In the genomic region with DNA sequence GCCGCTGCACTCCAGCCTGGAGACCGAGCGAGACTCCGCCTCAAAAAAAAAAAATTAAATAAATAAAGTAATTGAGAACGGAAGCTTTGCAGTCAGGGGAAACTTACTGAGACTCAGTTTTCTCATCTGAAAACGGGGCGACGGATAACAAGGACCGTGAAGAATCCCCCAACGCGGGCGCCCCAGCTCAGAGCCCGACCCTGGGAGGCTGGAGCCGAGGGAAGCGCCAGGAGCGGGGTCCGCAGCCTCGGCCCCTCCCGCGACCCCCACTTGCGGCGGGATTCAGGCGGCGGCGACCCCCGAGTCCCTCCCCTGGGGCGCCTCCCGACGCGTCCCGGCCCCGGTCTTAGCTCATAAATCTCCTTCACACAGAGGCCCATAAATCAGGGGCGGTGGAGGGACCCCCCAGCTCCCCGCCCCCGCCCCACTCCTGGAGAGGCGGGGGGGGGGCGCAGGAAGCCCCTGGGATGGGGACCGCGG, we compare ENCODE assay signal across 10 cellular contexts. TPM values are rescaled to one million over a fixed set of nuclear protein-coding genes. Genes with fewer than 3 reads are reported as not detected.
DNase-seq lines count a peak whose midpoint lies in the region; ATAC-seq and TF ChIP-seq lines count a peak whose summit lies in the region.
"Had no signal": no experiment of that assay in that cellular context is flagged by ENCODE, and none has a peak within 500 bp of the region (broad histone marks: within the 10 kb centered on the region; RNA-seq: fewer than 3 reads in every experiment).

No MANE protein-coding gene starts in this region.

- 5% methylated on average over 24 of the region's 39 CpGs for WGBS in hepatocyte (ENCODE audit: low lambda C conversion rate, missing lambda C conversion rate)
- 5% methylated on average over 24 of the region's 39 CpGs for WGBS in smooth muscle cell (ENCODE audit: low lambda C conversion rate)

- H3K79me2 ChIP-seq in hepatocyte (no peaks in the 10 kb centered on the region), smooth muscle cell (ENCODE audit: low read depth) (no peaks in the 10 kb centered on the region)

- DNase-seq in DMS 273 (lab: John Stamatoyannopoulos, UW; ENCODE audit: unreplicated experiment) (peak; percentile 67), DMS 273 treated with DMSO at 0.1 percent for 48 hours (lab: John Stamatoyannopoulos, UW) (no peak), activated B cell treated with CpG ODN at 0.5 μM for 24 hours (no peak), hepatocyte (ENCODE audit: low spot score) (no peak), smooth muscle cell (lab: John Stamatoyannopoulos, UW; ENCODE audit: unreplicated experiment) (no peak), pons (ENCODE audit: low spot score) (no peak), GOT3 (lab: John Stamatoyannopoulos, UW) (no peak)
- DNase-seq: 8988T had no signal

- H3K4me3 ChIP-seq in hepatocyte (peak overlapping the region; percentile 89), smooth muscle cell (peak overlapping the region; percentile 68)

- H3F3A ChIP-seq in smooth muscle cell (ENCODE audit: low read depth): no peaks in the 10 kb centered on the region

- H3K9me3 Mint-ChIP-seq in activated B cell treated with CpG ODN at 0.5 μM for 24 hours: no peaks in the 10 kb centered on the region
- H3K9me3 Mint-ChIP-seq: activated CD4-positive, alpha-beta memory T cell treated with anti-CD3 and anti-CD28 coated beads for 36 hours had no signal

- H3K4me1 ChIP-seq in hepatocyte (ENCODE audit: insufficient read depth) (no peaks in the 10 kb centered on the region), smooth muscle cell (ENCODE audit: low read depth) (no peaks in the 10 kb centered on the region)

- H3K4me2 ChIP-seq in hepatocyte: peak overlapping the region; percentile 91
- H3K4me2 ChIP-seq in smooth muscle cell: peak overlapping the region; percentile 98

- ATAC-seq in activated B cell treated with CpG ODN at 0.5 μM for 24 hours (ENCODE audit: low read depth): no peak
- ATAC-seq in GM21619 (IDR thresholded peaks at IDR 0.05; ENCODE audit: unreplicated experiment): no peak

- TF ChIP-seq CTCF in activated B cell treated with CpG ODN at 0.5 μM for 24 hours (IDR thresholded peaks at IDR 0.05): no peak
- no peak for TF ChIP-seq CTCF in hepatocyte (IDR thresholded peaks at IDR 0.05; ENCODE audit: poor library complexity)
- TF ChIP-seq CTCF in smooth muscle cell (IDR thresholded peaks at IDR 0.05; ENCODE audit: borderline replicate concordance, insufficient read depth, poor library complexity, severe bottlenecking): no peak

- CTCF ChIA-PET in activated B cell treated with CpG ODN at 0.5 μM for 24 hours (lab: Charles Lee): interaction anchor here (0.7 to 2.6 kb wide), 9 partner anchors 47 to 391 kb away, joined by 3 to 10 read pairs (median 4); a partner anchor contains a TSS

- H3K27me3 ChIP-seq in hepatocyte: no peaks in the 10 kb centered on the region
- peaks cover 12% of the 10 kb centered on the region for H3K27me3 ChIP-seq in smooth muscle cell (ENCODE audit: low read depth)

- no peaks in the 10 kb centered on the region for H3K36me3 ChIP-seq in hepatocyte (replicated peaks; ENCODE audit: insufficient read depth, low read depth)
- H3K36me3 ChIP-seq in smooth muscle cell (ENCODE audit: low read depth): no peaks in the 10 kb centered on the region

- H3K27ac Mint-ChIP-seq in activated B cell treated with CpG ODN at 0.5 μM for 24 hours: no peak overlapping the region
- H3K27ac Mint-ChIP-seq: activated CD4-positive, alpha-beta memory T cell treated with anti-CD3 and anti-CD28 coated beads for 36 hours had no signal

- peaks cover 16% of the 10 kb centered on the region for H3K27me3 Mint-ChIP-seq in activated B cell treated with CpG ODN at 0.5 μM for 24 hours
- H3K27me3 Mint-ChIP-seq: activated CD4-positive, alpha-beta memory T cell treated with anti-CD3 and anti-CD28 coated beads for 36 hours had no signal

- peak overlapping the region; percentile 97 for H2AFZ ChIP-seq in hepatocyte
- peak overlapping the region; percentile 91 for H2AFZ ChIP-seq in smooth muscle cell (ENCODE audit: low read depth)

- H4K20me1 ChIP-seq in hepatocyte (ENCODE audit: insufficient read depth, poor library complexity, severe bottlenecking) (no peaks in the 10 kb centered on the region), smooth muscle cell (ENCODE audit: low read depth) (no peaks in the 10 kb centered on the region)

- H3K27ac ChIP-seq in hepatocyte: no peak overlapping the region
- no peak overlapping the region for H3K27ac ChIP-seq in smooth muscle cell (ENCODE audit: low read depth)

- no peaks in the 10 kb centered on the region for H3K9me2 ChIP-seq in hepatocyte (replicated peaks; ENCODE audit: insufficient read depth)

- H3K9me3 ChIP-seq in hepatocyte (ENCODE audit: low read depth) (no peaks in the 10 kb centered on the region), smooth muscle cell (replicated peaks; ENCODE audit: low read depth) (no peaks in the 10 kb centered on the region)

- peak overlapping the region; percentile 73 for H3K4me3 Mint-ChIP-seq in activated B cell treated with CpG ODN at 0.5 μM for 24 hours

- peaks cover 16% of the 10 kb centered on the region for H3K4me1 Mint-ChIP-seq in activated B cell treated with CpG ODN at 0.5 μM for 24 hours

- H3K36me3 Mint-ChIP-seq in activated B cell treated with CpG ODN at 0.5 μM for 24 hours (ENCODE audit: low read depth): no peaks in the 10 kb centered on the region
- H3K36me3 Mint-ChIP-seq: activated CD4-positive, alpha-beta memory T cell treated with anti-CD3 and anti-CD28 coated beads for 36 hours had no signal

- intact Hi-C loops in activated B cell treated with CpG ODN at 0.5 μM for 24 hours (cut with micrococcal nuclease): loop anchor here (1.0 to 2.0 kb wide), 6 partner anchors 31 to 389 kb away; a partner anchor contains a TSS

- H3K9ac ChIP-seq in smooth muscle cell (ENCODE audit: low read depth): no peak overlapping the region

- POLR2A ChIA-PET in activated B cell treated with CpG ODN at 0.5 μM for 24 hours (lab: Charles Lee): interaction anchor here (0.9 to 1.9 kb wide), 3 partner anchors 31 to 257 kb away, joined by 3 to 10 read pairs (median 4); a partner anchor contains a TSS

RNA-seq across cellular contexts. Expression of a gene that starts 10.3 kb away (rescaled TPM):
- total RNA-seq in activated B cell treated with CpG ODN at 0.5 μM for 24 hours: not detected in 2 replicates
- not detected in 2 replicates for total RNA-seq in hepatocyte
- polyA plus RNA-seq in hepatocyte: not detected in 2 replicates
- total RNA-seq in smooth muscle cell: not detected in 2 replicates
- not detected in 2 replicates for polyA plus RNA-seq in smooth muscle cell
- total RNA-seq: activated CD4-positive, alpha-beta memory T cell treated with anti-CD3 and anti-CD28 coated beads for 36 hours had no signal

RNA-seq across cellular contexts. Expression of a gene that starts 19.5 kb away (rescaled TPM):
- total RNA-seq in activated B cell treated with CpG ODN at 0.5 μM for 24 hours (not detected in 2 replicates), hepatocyte (0.08 TPM in 1 of 2 replicates, not detected in the other), smooth muscle cell (not detected in 2 replicates)
- polyA plus RNA-seq in hepatocyte (not detected in 2 replicates), smooth muscle cell (0.09 TPM in 1 of 2 replicates, not detected in the other)
- total RNA-seq: activated CD4-positive, alpha-beta memory T cell treated with anti-CD3 and anti-CD28 coated beads for 36 hours had no signal
